Comparison of ENCODE assay signal across 1 cellular context in genomic region chr10:6035926-6036575, GRCh38.
TF ChIP-seq lines count a peak whose summit lies in the region.

No MANE protein-coding gene starts in this region.

TF ChIP-seq in IMR-90, 13 proteins besides CTCF, POLR2A, EP300 and RAD21:
- TF ChIP-seq BHLHE40 (IDR thresholded peaks at IDR 0.05; ENCODE audit: low read depth, low read length), result no peak
- TF ChIP-seq MAFK (IDR thresholded peaks at IDR 0.05; ENCODE audit: low read depth, low read length), result no peak
- TF ChIP-seq USF2 (IDR thresholded peaks at IDR 0.05; ENCODE audit: low read depth, low read length), result no peak
- TF ChIP-seq RCOR1 (IDR thresholded peaks at IDR 0.05; ENCODE audit: insufficient replicate concordance, low read length), result no peak
- TF ChIP-seq ELK1 (IDR thresholded peaks at IDR 0.05; ENCODE audit: borderline replicate concordance, low read depth, low read length), result no peak
- no peak for TF ChIP-seq NFE2L2 (IDR thresholded peaks at IDR 0.05; ENCODE audit: low read depth, low read length)
- TF ChIP-seq CHD1 (IDR thresholded peaks at IDR 0.05; ENCODE audit: low read depth, low read length), result no peak
- no peak for TF ChIP-seq SMC3 (IDR thresholded peaks at IDR 0.05; ENCODE audit: low read depth, low read length)
- TF ChIP-seq MXI1 (IDR thresholded peaks at IDR 0.05; ENCODE audit: borderline replicate concordance, low read depth, low read length), result no peak
- no peak for TF ChIP-seq MAZ (IDR thresholded peaks at IDR 0.05; ENCODE audit: borderline replicate concordance, low read depth, low read length)
- TF ChIP-seq RFX5 (IDR thresholded peaks at IDR 0.05; ENCODE audit: low read depth, low read length), result no peak
- no peak for TF ChIP-seq CEBPB (IDR thresholded peaks at IDR 0.05; ENCODE audit: low read depth, low read length)
- no peak for TF ChIP-seq FOS (IDR thresholded peaks at IDR 0.05; ENCODE audit: low read depth, low read length)
TF ChIP-seq in IMR-90: peak in this region for 0.
